9 cellular contexts compared by ENCODE assay signal in the genomic region with DNA sequence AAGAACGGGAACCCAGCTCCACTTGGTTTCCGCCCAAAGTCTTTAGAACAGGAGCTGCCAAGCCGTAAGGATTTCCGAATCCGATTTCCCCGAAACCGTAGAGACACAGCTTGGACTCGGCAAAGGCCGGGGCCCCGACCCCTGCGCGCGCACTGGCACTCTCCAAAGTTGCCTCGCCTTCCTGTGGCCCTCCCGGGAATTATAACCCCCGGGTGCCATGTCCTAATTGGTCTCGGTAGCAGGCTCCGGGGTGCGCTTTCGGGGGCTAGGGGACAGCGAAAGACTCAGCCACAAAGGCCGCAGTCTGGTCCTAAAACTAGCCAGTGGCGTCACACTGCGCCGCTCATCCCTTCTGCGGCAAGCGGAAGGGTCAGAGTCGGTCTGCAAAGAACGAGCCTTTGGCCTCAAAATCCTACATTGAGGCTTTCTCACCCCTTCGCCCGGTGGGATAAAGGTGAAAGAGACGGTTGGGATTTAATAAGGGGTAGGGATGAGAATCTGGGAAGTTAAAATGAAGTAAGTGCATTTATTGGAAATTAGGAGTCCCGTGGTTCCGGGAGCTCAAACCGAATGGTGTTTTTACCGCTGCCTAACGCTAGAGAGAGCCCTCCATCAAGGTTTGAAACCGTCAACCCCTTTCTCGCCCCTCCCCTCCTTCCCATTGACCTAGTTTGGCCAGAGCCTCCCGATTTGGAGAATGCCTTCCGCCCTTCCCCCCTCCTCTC. TPM values are rescaled to one million over a fixed set of nuclear protein-coding genes. Genes with fewer than 3 reads are reported as not detected.
DNase-seq lines count a peak whose midpoint lies in the region; ATAC-seq and TF ChIP-seq lines count a peak whose summit lies in the region.
"Had no signal": no experiment of that assay in that cellular context is flagged by ENCODE, and none has a peak within 500 bp of the region (broad histone marks: within the 10 kb centered on the region; RNA-seq: fewer than 3 reads in every experiment).

No MANE protein-coding gene starts in this region.

- H3K4me3 ChIP-seq in HUES6 (ENCODE audit: low read depth, low read length) (peak overlapping the region; percentile 71), esophagus (ENCODE audit: low read depth in 1 of 2, low read length in 2 of 2) (peak overlapping the region; percentile 64 to 94), mucosa of descending colon (peak overlapping the region; percentile 15)

- no peak overlapping the region for H3K27ac ChIP-seq in CD4-positive, alpha-beta T cell (ENCODE audit: low read depth, low read length)
- H3K27ac ChIP-seq in HUES6 (ENCODE audit: low read depth, low read length), result peak overlapping the region; percentile 24; the same call in 1 of the 2 replicates
- peak overlapping the region; percentile 98 for H3K27ac ChIP-seq in esophagus (ENCODE audit: low read depth in 2 of 2, low read length in 1 of 2)

- peak; percentile 48 to 65 (median 55) for DNase-seq in CD4-positive, alpha-beta T cell
- peak; percentile 88 for DNase-seq in GM20000 (ENCODE audit: low spot score)
- peak; percentile 91 for DNase-seq in NOMO-1 treated with DMSO at 0.1 percent for 48 hours (lab: John Stamatoyannopoulos, UW; ENCODE audit: unreplicated experiment)
- peak; percentile 64 for DNase-seq in activated T-cell treated with anti-CD3 and anti-CD28 coated beads, Interleukin-2, amount 50 U/mL, for 1 hour
- DNase-seq in mucosa of descending colon, result peak; percentile 77 to 91 (median 77)
- peak; percentile 74 for DNase-seq in stimulated activated naive CD8-positive, alpha-beta T cell treated with anti-CD3 and anti-CD28 coated beads, Interleukin-15, Interleukin-2, amounts not matched to agents 100 U/mL and 50 U/mL, for 24 hours

- peaks cover 31% of the 10 kb centered on the region for H3K36me3 Mint-ChIP-seq in CD4-positive, alpha-beta T cell (ENCODE audit: low read depth)

- H3K4me1 Mint-ChIP-seq in CD4-positive, alpha-beta T cell (ENCODE audit: low read depth), result peaks cover 51% of the 10 kb centered on the region

- H3K4me3 Mint-ChIP-seq in CD4-positive, alpha-beta T cell, result peak overlapping the region; percentile 100

- H3K36me3 ChIP-seq in HUES6 (ENCODE audit: control insufficient read depth, insufficient read depth, low read length), result no peaks in the 10 kb centered on the region
- H3K36me3 ChIP-seq in esophagus (ENCODE audit: control insufficient read depth in 2 of 2, insufficient read depth in 2 of 2, low read length in 1 of 2), result peaks cover 0 to under 1% of the 10 kb centered on the region in 2 donors
- no peaks in the 10 kb centered on the region for H3K36me3 ChIP-seq in mucosa of descending colon (ENCODE audit: low read depth)

- H3K4me1 ChIP-seq in HUES6 (ENCODE audit: control insufficient read depth, insufficient read depth, low read length) (peaks cover 26% of the 10 kb centered on the region), esophagus (ENCODE audit: control insufficient read depth in 2 of 2, insufficient read depth in 2 of 2, low read length in 1 of 2) (peaks cover 2% of the 10 kb centered on the region in 2 donors), mucosa of descending colon (ENCODE audit: low read depth) (peaks cover 22% of the 10 kb centered on the region)

- CTCF ChIA-PET in CD4-positive, alpha-beta T cell (lab: Charles Lee), result interaction anchor here (0.5 to 4.4 kb wide), 35 partner anchors 8 to 1410 kb away, joined by 3 to 80 read pairs (median 4); a partner anchor contains a TSS

- intact Hi-C loops in CD4-positive, alpha-beta T cell (cut with DNase I, micrococcal nuclease), result loop anchor here (1.0 to 5.0 kb wide), 4 partner anchors 1219 to 1894 kb away; a partner anchor contains a TSS
- intact Hi-C loops in mucosa of descending colon (cut with DNase I, micrococcal nuclease), result no loop called here

- H3K9me3 ChIP-seq in CD4-positive, alpha-beta T cell (ENCODE audit: control insufficient read depth, low read length), result no peaks in the 10 kb centered on the region
- H3K9me3 ChIP-seq in HUES6 (ENCODE audit: control insufficient read depth, insufficient read depth, low read depth, low read length) (no peaks in the 10 kb centered on the region), esophagus (ENCODE audit: control insufficient read depth in 2 of 2, insufficient read depth in 1 of 2, low read depth in 1 of 2, low read length in 1 of 2) (no peaks in the 10 kb centered on the region), mucosa of descending colon (no peaks in the 10 kb centered on the region)

- WGBS in esophagus, 2 donors, result 0% methylated on average over 41 of the region's 41 CpGs

- peak overlapping the region; percentile 99 for H3K27ac Mint-ChIP-seq in CD4-positive, alpha-beta T cell

- H3K27me3 Mint-ChIP-seq in CD4-positive, alpha-beta T cell, result no peaks in the 10 kb centered on the region

- peak; percentile 91 for TF ChIP-seq CTCF in CD4-positive, alpha-beta T cell (IDR thresholded peaks at IDR 0.05)
- TF ChIP-seq CTCF in GM20000 (IDR thresholded peaks at IDR 0.05; ENCODE audit: extremely low read depth, missing control alignments), result peak; percentile 51
- peak; percentile 51 for TF ChIP-seq CTCF in mucosa of descending colon (IDR thresholded peaks at IDR 0.05)

- no peaks in the 10 kb centered on the region for H3K27me3 ChIP-seq in CD4-positive, alpha-beta T cell (ENCODE audit: control insufficient read depth, insufficient read depth, low read length)
- H3K27me3 ChIP-seq in HUES6 (ENCODE audit: control insufficient read depth, insufficient read depth, low read length) (peaks cover 17% of the 10 kb centered on the region), esophagus (ENCODE audit: control insufficient read depth in 1 of 2, insufficient read depth in 2 of 2, low read length in 2 of 2) (no peaks in the 10 kb centered on the region)

- H3K9me3 Mint-ChIP-seq in CD4-positive, alpha-beta T cell, result no peaks in the 10 kb centered on the region

- ATAC-seq in CD4-positive, alpha-beta T cell (ENCODE audit: poor library complexity), result peak; percentile 48
- ATAC-seq in mucosa of descending colon, result peak; percentile 74
- peak; percentile 45 for ATAC-seq in stimulated activated naive CD8-positive, alpha-beta T cell treated with anti-CD3 and anti-CD28 coated beads, Interleukin-15, Interleukin-2, amounts not matched to agents 100 U/mL and 50 U/mL, for 24 hours

- POLR2A ChIA-PET in CD4-positive, alpha-beta T cell (lab: Charles Lee), result interaction anchor here (0.6 to 4.2 kb wide), 15 partner anchors 9 to 1406 kb away, joined by 3 to 54 read pairs (median 6); a partner anchor contains a TSS

- peak overlapping the region; percentile 74 for H3K9ac ChIP-seq in HUES6 (ENCODE audit: low read length)

RNA-seq across cellular contexts. Expression of a gene that starts 6.7 kb away (rescaled TPM):
- total RNA-seq in CD4-positive, alpha-beta T cell, result 10 to 100 TPM; 76.6 to 79.6 TPM
- 10 to 100 TPM; 24.4 to 28.7 TPM for polyA plus RNA-seq in esophagus
- 100 to 1,000 TPM in 1 of 3 donors, 10 to 100 TPM in 2; 10.9 to 133 (median 23.8) TPM for total RNA-seq in mucosa of descending colon

RNA-seq across cellular contexts. Expression of a gene that starts 36.2 kb away (rescaled TPM):
- not detected for total RNA-seq in CD4-positive, alpha-beta T cell
- polyA plus RNA-seq in esophagus, result not detected
- total RNA-seq in mucosa of descending colon, result not detected
- total RNA-seq: activated CD8-positive, alpha-beta memory T cell treated with anti-CD3 and anti-CD28 coated beads for 36 hours had no signal

Comparison
In these comparisons a context has a peak if more than half of its experiments do, and no peak if none do; other contexts are left out.
1. H3K4me3 ChIP-seq: peak in every context shown above with its lines; median percentile 79 in esophagus; 71 in HUES6; 15 in mucosa of descending colon.
2. intact Hi-C loops: an anchor here in CD4-positive, alpha-beta T cell (1.0 to 5.0 kb wide); none called in mucosa of descending colon.